Comparison of ENCODE assay signal across 1 cellular context in the genomic region with DNA sequence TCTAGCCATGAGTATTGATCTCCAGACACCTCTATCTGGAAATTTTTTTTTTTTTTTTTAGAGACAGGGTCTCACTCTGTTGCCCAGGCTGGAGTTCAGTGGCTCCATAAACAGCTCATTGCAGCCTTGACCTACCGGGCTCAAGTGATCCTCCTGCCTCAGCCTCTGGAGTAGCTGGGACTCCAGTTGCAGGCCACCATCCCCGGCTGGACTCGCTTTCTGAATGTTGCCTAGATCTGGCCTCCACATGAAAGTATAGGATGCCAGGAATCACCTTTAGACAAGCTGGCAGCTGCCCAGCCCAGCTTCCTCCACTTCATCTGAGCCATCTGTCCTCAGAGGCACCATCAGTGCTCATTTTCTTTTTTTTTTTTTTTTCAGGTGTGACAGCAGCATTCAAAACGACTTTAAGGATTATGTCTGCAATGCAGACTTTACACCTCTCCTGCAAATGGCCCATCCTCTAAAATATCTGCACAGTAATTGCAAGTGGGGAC.
TF ChIP-seq lines count a peak whose summit lies in the region.

No MANE protein-coding gene starts in this region.

TF ChIP-seq in K562, 482 proteins besides CTCF, POLR2A, EP300 and RAD21:
- peak; percentile 23; the same call in 1 of the 2 replicates for TF ChIP-seq ZNF121 (CRISPR knock-in tag; conservative IDR thresholded peaks at IDR 0.05)
- no peak for TF ChIP-seq HOXB6 (CRISPR knock-in tag; IDR thresholded peaks at IDR 0.05; ENCODE audit: borderline replicate concordance)
